In genomic region chr7:4703532-4703931, GRCh38 we compare ENCODE assay signal across 19 cellular contexts. TPM values are rescaled to one million over a fixed set of nuclear protein-coding genes. Genes with fewer than 3 reads are reported as not detected.
DNase-seq lines count a peak whose midpoint lies in the region; ATAC-seq and TF ChIP-seq lines count a peak whose summit lies in the region.
"Had no signal": no experiment of that assay in that cellular context is flagged by ENCODE, and none has a peak within 500 bp of the region (broad histone marks: within the 10 kb centered on the region; RNA-seq: fewer than 3 reads in every experiment).

No MANE protein-coding gene starts in this region.

- H3K4me1 ChIP-seq in BLaER1 = peaks cover 43% of the 10 kb centered on the region
- H3K4me1 ChIP-seq in adipocyte (ENCODE audit: control insufficient read depth, insufficient read depth, low read length) = peaks cover 23% of the 10 kb centered on the region
- peaks cover 38% of the 10 kb centered on the region for H3K4me1 ChIP-seq in mesenchymal stem cell (ENCODE audit: control insufficient read depth, insufficient read depth, low read depth, low read length)
- peaks cover 24% of the 10 kb centered on the region for H3K4me1 ChIP-seq in smooth muscle cell (ENCODE audit: low read depth)
- peaks cover 53 to 78% of the 10 kb centered on the region in 2 donors for H3K4me1 ChIP-seq in adrenal gland (replicated peaks in 1 of 2)

- no peak overlapping the region for H2AFZ ChIP-seq in mesenchymal stem cell (ENCODE audit: low read depth, low read length)
- H2AFZ ChIP-seq in smooth muscle cell (ENCODE audit: low read depth) = no peak overlapping the region

- H3K36me3 ChIP-seq in BLaER1 = peaks cover 43% of the 10 kb centered on the region
- no peaks in the 10 kb centered on the region for H3K36me3 ChIP-seq in adipocyte (ENCODE audit: control insufficient read depth, insufficient read depth, low read length, severe bottlenecking)
- peaks cover 4 to 13% of the 10 kb centered on the region in 2 experiments for H3K36me3 ChIP-seq in mesenchymal stem cell (ENCODE audit: control insufficient read depth in 1 of 2, insufficient read depth in 2 of 2, low read depth in 1 of 2, low read length in 2 of 2)
- H3K36me3 ChIP-seq in smooth muscle cell (ENCODE audit: low read depth) = no peaks in the 10 kb centered on the region
- no peaks in the 10 kb centered on the region for H3K36me3 ChIP-seq in adrenal gland (replicated peaks in 1 of 2)
- H3K36me3 ChIP-seq: Peyer's patch had no signal

- no peaks in the 10 kb centered on the region for H3K9me3 ChIP-seq in BLaER1
- H3K9me3 ChIP-seq in adipocyte (ENCODE audit: control insufficient read depth, low read length) = no peaks in the 10 kb centered on the region
- H3K9me3 ChIP-seq in mesenchymal stem cell (ENCODE audit: control insufficient read depth, low read length) = no peaks in the 10 kb centered on the region
- H3K9me3 ChIP-seq in smooth muscle cell (replicated peaks; ENCODE audit: low read depth) = no peaks in the 10 kb centered on the region
- H3K9me3 ChIP-seq in adrenal gland (replicated peaks in 1 of 3) = no peaks in the 10 kb centered on the region
- H3K9me3 ChIP-seq: A549, Peyer's patch had no signal

- peak overlapping the region in 1 of 2 experiments; percentile 85 for H3K14ac ChIP-seq in mesenchymal stem cell (ENCODE audit: low read length in 2 of 2)

- H3K27ac ChIP-seq in BLaER1 (peak overlapping the region; percentile 67), mesenchymal stem cell (ENCODE audit: low read length, poor library complexity, severe bottlenecking) (no peak overlapping the region), smooth muscle cell (ENCODE audit: low read depth) (peak overlapping the region; percentile 12), adrenal gland (peak overlapping the region in 2 of 5 donors; percentile 14 to 60)
- H3K27ac ChIP-seq: Peyer's patch had no signal

- H3K23ac ChIP-seq in mesenchymal stem cell (ENCODE audit: low read length in 2 of 2) = peak overlapping the region; percentile 8 to 97

- H4K20me1 ChIP-seq in BLaER1 (peaks cover 100% of the 10 kb centered on the region), smooth muscle cell (ENCODE audit: low read depth) (peaks cover 90% of the 10 kb centered on the region)

- H3K4ac ChIP-seq in mesenchymal stem cell (ENCODE audit: low read depth in 1 of 2, low read length in 2 of 2) = peak overlapping the region; percentile 65 to 96

- H3F3A ChIP-seq in smooth muscle cell (ENCODE audit: low read depth) = no peaks in the 10 kb centered on the region

- peak overlapping the region; percentile 97 for H4K8ac ChIP-seq in mesenchymal stem cell (ENCODE audit: low read length)

- DNase-seq in adipocyte (ENCODE audit: low read depth) (no peak), mesenchymal stem cell (no peak), smooth muscle cell (lab: John Stamatoyannopoulos, UW; ENCODE audit: unreplicated experiment) (no peak), ureter (ENCODE audit: low spot score) (no peak), DMS153 treated with DMSO at 0.1 percent for 48 hours (lab: John Stamatoyannopoulos, UW; ENCODE audit: unreplicated experiment) (no peak), adrenal gland (no peak)
- DNase-seq: CD4-positive, alpha-beta memory T cell; Karpas-422; MM.1S; NCI-H1105 treated with DMSO at 0.1 percent for 48 hours; NCI-H187; NCI-H2171; NCI-H510A; NCI-H82; Peyer's patch; SHP77 had no signal

- no peaks in the 10 kb centered on the region for H3K27me3 ChIP-seq in BLaER1
- no peaks in the 10 kb centered on the region for H3K27me3 ChIP-seq in adipocyte (replicated peaks; ENCODE audit: control insufficient read depth, insufficient read depth, low read length)
- H3K27me3 ChIP-seq in mesenchymal stem cell (ENCODE audit: control insufficient read depth in 1 of 2, insufficient read depth in 1 of 2, low read length in 2 of 2) = no peaks in the 10 kb centered on the region
- no peaks in the 10 kb centered on the region for H3K27me3 ChIP-seq in smooth muscle cell (ENCODE audit: low read depth)
- no peaks in the 10 kb centered on the region for H3K27me3 ChIP-seq in adrenal gland
- H3K27me3 ChIP-seq: Peyer's patch had no signal

- H2BK120ac ChIP-seq in mesenchymal stem cell (ENCODE audit: low read depth, low read length) = no peak overlapping the region

- H2BK15ac ChIP-seq in mesenchymal stem cell (ENCODE audit: low read depth, poor library complexity, severe bottlenecking) = no peak overlapping the region

- H3K4me2 ChIP-seq in BLaER1 (peak overlapping the region; percentile 71), mesenchymal stem cell (ENCODE audit: low read length, poor library complexity, severe bottlenecking) (no peak overlapping the region), smooth muscle cell (no peak overlapping the region)
- H3K4me2 ChIP-seq: A549 had no signal

- H3K9ac ChIP-seq in BLaER1 (peak overlapping the region; percentile 45; the same call in 1 of the 2 replicates), adipocyte (ENCODE audit: low read length) (peak overlapping the region; percentile 64), mesenchymal stem cell (ENCODE audit: low read length) (peak overlapping the region; percentile 48), smooth muscle cell (ENCODE audit: low read depth) (no peak overlapping the region)

- H3K79me1 ChIP-seq in mesenchymal stem cell (replicated peaks; ENCODE audit: low read length, poor library complexity, severe bottlenecking) = peaks cover 11% of the 10 kb centered on the region

- no peak for TF ChIP-seq POLR2A in adrenal gland (IDR thresholded peaks at IDR 0.05)

- H3K4me3 ChIP-seq in BLaER1 = no peak overlapping the region
- H3K4me3 ChIP-seq in adipocyte (ENCODE audit: low read length) = peak overlapping the region; percentile 32
- peak overlapping the region in 1 of 2 experiments; percentile 65 for H3K4me3 ChIP-seq in mesenchymal stem cell (ENCODE audit: insufficient read depth in 1 of 2, low read depth in 1 of 2, low read length in 2 of 2)
- no peak overlapping the region for H3K4me3 ChIP-seq in smooth muscle cell
- H3K4me3 ChIP-seq in adrenal gland = no peak overlapping the region
- H3K4me3 ChIP-seq: A549, Peyer's patch had no signal

- peak overlapping the region; percentile 29 to 70 for H2BK12ac ChIP-seq in mesenchymal stem cell (ENCODE audit: low read length in 2 of 2)

- peaks cover 94% of the 10 kb centered on the region for H3K79me2 ChIP-seq in smooth muscle cell (ENCODE audit: low read depth)

- H2AK5ac ChIP-seq in mesenchymal stem cell (ENCODE audit: low read length, severe bottlenecking) = no peak overlapping the region

- intact Hi-C loops in adrenal gland (cut with DNase I) = no loop called here

- no peak for TF ChIP-seq CTCF in smooth muscle cell (IDR thresholded peaks at IDR 0.05; ENCODE audit: borderline replicate concordance, insufficient read depth, poor library complexity, severe bottlenecking)
- no peak for TF ChIP-seq CTCF in adrenal gland (IDR thresholded peaks at IDR 0.05)

- 89% methylated on average over 8 of the region's 9 CpGs for WGBS in mesenchymal stem cell
- 95% methylated on average over 9 of the region's 9 CpGs for WGBS in smooth muscle cell (ENCODE audit: low lambda C conversion rate)
- 85 to 91% (median 89%) methylated on average over 9 of the region's 9 CpGs for WGBS in adrenal gland, 4 donors

- H4K91ac ChIP-seq in mesenchymal stem cell (ENCODE audit: low read length) = peak overlapping the region; percentile 97

- H3K18ac ChIP-seq in mesenchymal stem cell (ENCODE audit: low read depth in 1 of 2, low read length in 2 of 2) = peak overlapping the region; percentile 88 to 97

- H2BK5ac ChIP-seq in mesenchymal stem cell (ENCODE audit: low read depth, low read length, poor library complexity, severe bottlenecking) = no peak overlapping the region

- ATAC-seq in GM21526 (IDR thresholded peaks at IDR 0.05; ENCODE audit: low FRiP score, unreplicated experiment) = no peak
- ATAC-seq: A549 had no signal

RNA-seq across cellular contexts. Expression of gene FOXK1, which starts 21.4 kb away (rescaled TPM):
- 12.9 TPM for polyA plus RNA-seq in mesenchymal stem cell (2013, experiment 1 of 2)
- 12.3 TPM for polyA plus RNA-seq in mesenchymal stem cell (2013, experiment 2 of 2)
- total RNA-seq in smooth muscle cell = 10.4 and 11.6 TPM in 2 replicates
- 6.0 and 8.5 TPM in 2 replicates for polyA plus RNA-seq in smooth muscle cell
- 40.4 TPM for total RNA-seq in ureter
- total RNA-seq in adrenal gland = 10 to 100 TPM; 28.4 to 63.1 (median 42.5) TPM
- polyA plus RNA-seq in adrenal gland = 10 to 100 TPM in 1 of 3 donors, 1 to 10 TPM in 2; 4.8 to 21.3 (median 9.0) TPM
